ENCODE assay signal across 13 cellular contexts in genomic region chr16:3490911-3491629, GRCh38. TPM values are rescaled to one million over a fixed set of nuclear protein-coding genes. Genes with fewer than 3 reads are reported as not detected.
DNase-seq lines count a peak whose midpoint lies in the region; ATAC-seq and TF ChIP-seq lines count a peak whose summit lies in the region.
"Had no signal": no experiment of that assay in that cellular context is flagged by ENCODE, and none has a peak within 500 bp of the region (broad histone marks: within the 10 kb centered on the region; RNA-seq: fewer than 3 reads in every experiment).

No MANE protein-coding gene starts in this region.

- H3K79me1 ChIP-seq in neuronal stem cell (ENCODE audit: low read depth, low read length): peaks cover 12% of the 10 kb centered on the region

- no peak overlapping the region for H2BK5ac ChIP-seq in neuronal stem cell (ENCODE audit: low read length)

- H2AK5ac ChIP-seq in neuronal stem cell (ENCODE audit: low read depth, low read length): no peak overlapping the region

- H3K18ac ChIP-seq in neuronal stem cell (ENCODE audit: low read length): no peak overlapping the region

- H3K14ac ChIP-seq in neuronal stem cell (ENCODE audit: low read length): no peak overlapping the region

- no peak overlapping the region for H2AFZ ChIP-seq in neuronal stem cell (ENCODE audit: low read length)

- no peaks in the 10 kb centered on the region for H3K4me1 ChIP-seq in neuronal stem cell (ENCODE audit: control insufficient read depth in 2 of 2, insufficient read depth in 1 of 2, low read depth in 1 of 2, low read length in 2 of 2)

- no peak overlapping the region for H4K91ac ChIP-seq in neuronal stem cell (ENCODE audit: low read depth, low read length, poor library complexity)

- H3K9ac ChIP-seq in neuronal stem cell (ENCODE audit: low read depth, low read length, poor library complexity): no peak overlapping the region

- no peak overlapping the region for H3K4ac ChIP-seq in neuronal stem cell (ENCODE audit: low read length)

- no peak overlapping the region for H2BK15ac ChIP-seq in neuronal stem cell (ENCODE audit: low read length)

- DNase-seq in NCI-H1417 (lab: John Stamatoyannopoulos, UW) (peak in 2 of 3 experiments; percentile 36 to 42), NCI-H1417 treated with DMSO at 0.1 percent for 48 hours (lab: John Stamatoyannopoulos, UW) (no peak), LHCN-M2 (ENCODE audit: low read depth) (peak; percentile 72), WERI-Rb-1 (peak; percentile 48), neuronal stem cell (ENCODE audit: low spot score) (no peak), GOT3 (lab: John Stamatoyannopoulos, UW) (no peak), OCI-M2 (lab: John Stamatoyannopoulos, UW; ENCODE audit: unreplicated experiment) (no peak)
- DNase-seq: activated CD4-positive, CD25-positive, alpha-beta regulatory T cell treated with anti-CD3 and anti-CD28 coated beads, Interleukin-2, amount 50 U/mL, for 72 hours had no signal

- TF ChIP-seq CTCF in WERI-Rb-1 (IDR thresholded peaks at IDR 0.05; ENCODE audit: low read depth, low read length): peak; percentile 21; the same call in 1 of the 2 replicates

- H3K4me2 ChIP-seq in neuronal stem cell (ENCODE audit: insufficient read depth, low read length, poor library complexity, severe bottlenecking): no peak overlapping the region

- H3K27me3 ChIP-seq in WERI-Rb-1 (ENCODE audit: insufficient read depth, low read depth, severe bottlenecking): no peaks in the 10 kb centered on the region
- H3K27me3 ChIP-seq in neuronal stem cell (ENCODE audit: control insufficient read depth in 3 of 3, insufficient read depth in 3 of 3, low read depth in 1 of 3, low read length in 3 of 3): no peaks in the 10 kb centered on the region

- no peak overlapping the region for H3K4me3 ChIP-seq in WERI-Rb-1 (ENCODE audit: low read depth, low read length)
- H3K4me3 ChIP-seq in neuronal stem cell (ENCODE audit: low read length in 2 of 2): no peak overlapping the region

- no peak overlapping the region; the same call in 1 of the 2 replicates for H3K27ac ChIP-seq in WERI-Rb-1
- H3K27ac ChIP-seq in neuronal stem cell (replicated peaks; ENCODE audit: low read length): no peak overlapping the region

- WGBS in neuronal stem cell (ENCODE audit: extremely low coverage in 2 of 2, insufficient read length in 2 of 2, insufficient replicate concordance in 1 of 2), 2 donors: no CpG with 5 or more reads among the region's 17 CpGs

- H3K36me3 ChIP-seq in WERI-Rb-1 (peaks cover 19% of the 10 kb centered on the region), neuronal stem cell (replicated peaks in 1 of 2; ENCODE audit: control insufficient read depth in 2 of 2, insufficient read depth in 2 of 2, low read length in 2 of 2) (peaks cover 9 to 19% of the 10 kb centered on the region in 2 donors)

- ATAC-seq in HG03439 (IDR thresholded peaks at IDR 0.05; ENCODE audit: unreplicated experiment): no peak
- ATAC-seq: natural killer cell treated with Interleukin-12 subunit alpha and Interleukin-12 subunit beta and Interleukin-15 and Interleukin-18, amount 100 ng/mL, for 72 hours had no signal

- H3K9me3 ChIP-seq in WERI-Rb-1 (ENCODE audit: severe bottlenecking): no peaks in the 10 kb centered on the region
- peaks cover 0 to 3% of the 10 kb centered on the region in 2 donors for H3K9me3 ChIP-seq in neuronal stem cell (replicated peaks in 1 of 2; ENCODE audit: control insufficient read depth in 2 of 2, insufficient read depth in 1 of 2, low read depth in 1 of 2, low read length in 2 of 2)

- H4K8ac ChIP-seq in neuronal stem cell (ENCODE audit: low read depth, low read length): peak overlapping the region; percentile 82

- H2BK12ac ChIP-seq in neuronal stem cell (ENCODE audit: low read length): no peak overlapping the region

- no peak overlapping the region for H3K23ac ChIP-seq in neuronal stem cell (ENCODE audit: low read depth, low read length, poor library complexity)

- H2BK120ac ChIP-seq in neuronal stem cell (ENCODE audit: low read depth, low read length): no peak overlapping the region

RNA-seq across cellular contexts. Expression of gene C16orf90, which starts 4.2 kb away (rescaled TPM):
- not detected in 2 replicates for total RNA-seq in LHCN-M2 (2014; rRNA removed)
- polyA plus RNA-seq in LHCN-M2 (2012): not detected
- not detected for polyA plus RNA-seq in neuronal stem cell (2013, experiment 1 of 2)
- not detected for polyA plus RNA-seq in neuronal stem cell (2013, experiment 2 of 2)
- total RNA-seq: A172; natural killer cell treated with Interleukin-12 subunit alpha and Interleukin-12 subunit beta and Interleukin-15 and Interleukin-18, amount 100 ng/mL, for 72 hours; temporal lobe had no signal
- polyA plus RNA-seq: adipose tissue had no signal

RNA-seq across cellular contexts. Expression of gene CLUAP1, which starts 9.7 kb away (rescaled TPM):
- total RNA-seq in LHCN-M2 (2014; rRNA removed): 17.8 and 18.8 TPM in 2 replicates
- polyA plus RNA-seq in LHCN-M2 (2012): 10.0 TPM
- 16.0 TPM for polyA plus RNA-seq in neuronal stem cell (2013, experiment 1 of 2)
- polyA plus RNA-seq in neuronal stem cell (2013, experiment 2 of 2): 15.9 TPM

RNA-seq across cellular contexts. Expression of gene NAA60, which starts 47.6 kb away (rescaled TPM):
- total RNA-seq in LHCN-M2 (2014; rRNA removed): 10.5 and 50.2 TPM in 2 replicates
- polyA plus RNA-seq in LHCN-M2 (2012): 31.4 TPM
- 60.5 TPM for polyA plus RNA-seq in neuronal stem cell (2013, experiment 1 of 2)
- 63.6 TPM for polyA plus RNA-seq in neuronal stem cell (2013, experiment 2 of 2)

RNA-seq across cellular contexts. Expression of gene ZNF597, which starts 47.8 kb away (rescaled TPM):
- 1.9 TPM in 2 replicates for total RNA-seq in LHCN-M2 (2014; rRNA removed)
- 0.69 TPM for polyA plus RNA-seq in LHCN-M2 (2012)
- 0.88 TPM for polyA plus RNA-seq in neuronal stem cell (2013, experiment 1 of 2)
- 0.89 TPM for polyA plus RNA-seq in neuronal stem cell (2013, experiment 2 of 2)

Comparison
In these comparisons a context has a peak if more than half of its experiments do, and no peak if none do; other contexts are left out.
1. DNase-seq: peak in NCI-H1417 (2 of 3), LHCN-M2 (single experiment) and WERI-Rb-1 (single experiment); none in NCI-H1417 treated with DMSO at 0.1 percent for 48 hours (single experiment), neuronal stem cell (single experiment), GOT3 (single experiment) and OCI-M2 (single experiment).